ENCODE assay signal across 34 cellular contexts in the genomic region with DNA sequence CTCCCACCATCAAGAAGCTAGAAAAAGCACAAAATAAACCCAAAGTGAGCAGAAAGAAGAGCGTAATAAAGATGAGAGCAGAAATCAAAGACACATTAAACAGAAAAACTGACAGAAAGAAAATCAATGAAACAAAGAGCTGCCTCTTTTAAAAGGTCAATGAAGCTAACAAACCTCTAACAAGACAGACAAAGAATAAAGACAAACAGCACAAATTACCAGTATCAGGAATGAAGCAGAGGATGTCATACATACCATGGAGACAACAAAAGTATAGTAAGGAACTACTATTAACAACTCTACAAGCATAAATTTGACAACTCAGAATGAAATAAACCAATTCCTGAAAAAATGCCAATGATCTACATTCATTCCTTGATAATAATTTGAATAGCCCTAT. TPM values are rescaled to one million over a fixed set of nuclear protein-coding genes. Genes with fewer than 3 reads are reported as not detected.
"Had no signal": no experiment of that assay in that cellular context is flagged by ENCODE, and none has a peak within 500 bp of the region (broad histone marks: within the 10 kb centered on the region; RNA-seq: fewer than 3 reads in every experiment).

No MANE protein-coding gene starts in this region.

- H3K9me3 Mint-ChIP-seq: T-cell had no signal

- H3K4me2 ChIP-seq: PC-9 had no signal

- ATAC-seq: Panc1, Right ventricle myocardium inferior, SK-N-SH treated with all-trans-retinoic acid at 6 μM for 48 hours, T-cell had no signal

- H3K4me3 Mint-ChIP-seq: T-cell had no signal

- FAIRE-seq: RCC 7860 had no signal

- H3K27ac Mint-ChIP-seq: T-cell had no signal

- H3K27me3 ChIP-seq: SJCRH30 had no signal

- H3K9me3 ChIP-seq: MG63, SJCRH30 had no signal

- DNase-seq: Kasumi-1, KG1, MG63, NCI-H1048, NCI-H1092 treated with DMSO at 0.1 percent for 48 hours, NCI-H1105 treated with DMSO at 0.1 percent for 48 hours, NCI-H1417, NCI-H1436, NCI-H146, NCI-H1694 treated with DMSO at 0.1 percent for 48 hours, NCI-H187 treated with DMSO at 0.1 percent for 48 hours, NCI-H2029, NCI-H2081, NCI-H2171 treated with DMSO at 0.1 percent for 48 hours, NCI-H2227 treated with DMSO at 0.1 percent for 48 hours, NCI-H345, NCI-H446, NCI-H524 treated with DMSO at 0.1 percent for 48 hours, NCI-H69, NCI-H748 treated with DMSO at 0.1 percent for 48 hours, NCI-H82, PC-9, SHP77, SIG-M5, SJCRH30, T-cell had no signal

- H3K4me3 ChIP-seq: MG63, PC-9, SJCRH30 had no signal

- H3K4me1 ChIP-seq: SJCRH30 had no signal

- H3K27ac ChIP-seq: PC-9, RWPE1, SJCRH30 had no signal

- H2AFZ ChIP-seq: PC-9 had no signal

- H3K36me3 ChIP-seq: MG63, SJCRH30 had no signal

- H3K4me1 Mint-ChIP-seq: T-cell had no signal

- H3K36me3 Mint-ChIP-seq: T-cell had no signal

RNA-seq across cellular contexts. Expression of a gene that starts 15.0 kb away (rescaled TPM):
- total RNA-seq: M059J, NCI-H460, OCI-LY7, PC-9, T-cell had no signal
